ENCODE assay signal across 1 cellular context in genomic region chr12:113445544-113446176, GRCh38.
TF ChIP-seq lines count a peak whose summit lies in the region.

No MANE protein-coding gene starts in this region.

TF ChIP-seq in K562, 482 proteins besides CTCF, POLR2A, EP300 and RAD21:
- TF ChIP-seq PREB (CRISPR knock-in tag; IDR thresholded peaks at IDR 0.05) = no peak
- no peak for TF ChIP-seq ARID3B (CRISPR knock-in tag; IDR thresholded peaks at IDR 0.05; ENCODE audit: borderline replicate concordance)
- TF ChIP-seq CEBPZ (IDR thresholded peaks at IDR 0.05; ENCODE audit: borderline replicate concordance, low read depth, low read length) = no peak
- TF ChIP-seq ZNF12 (CRISPR knock-in tag; IDR thresholded peaks at IDR 0.05) = peak; percentile 91
TF ChIP-seq in K562: peak in this region for 1.
